ENCODE assay signal across 27 cellular contexts in the genomic region with DNA sequence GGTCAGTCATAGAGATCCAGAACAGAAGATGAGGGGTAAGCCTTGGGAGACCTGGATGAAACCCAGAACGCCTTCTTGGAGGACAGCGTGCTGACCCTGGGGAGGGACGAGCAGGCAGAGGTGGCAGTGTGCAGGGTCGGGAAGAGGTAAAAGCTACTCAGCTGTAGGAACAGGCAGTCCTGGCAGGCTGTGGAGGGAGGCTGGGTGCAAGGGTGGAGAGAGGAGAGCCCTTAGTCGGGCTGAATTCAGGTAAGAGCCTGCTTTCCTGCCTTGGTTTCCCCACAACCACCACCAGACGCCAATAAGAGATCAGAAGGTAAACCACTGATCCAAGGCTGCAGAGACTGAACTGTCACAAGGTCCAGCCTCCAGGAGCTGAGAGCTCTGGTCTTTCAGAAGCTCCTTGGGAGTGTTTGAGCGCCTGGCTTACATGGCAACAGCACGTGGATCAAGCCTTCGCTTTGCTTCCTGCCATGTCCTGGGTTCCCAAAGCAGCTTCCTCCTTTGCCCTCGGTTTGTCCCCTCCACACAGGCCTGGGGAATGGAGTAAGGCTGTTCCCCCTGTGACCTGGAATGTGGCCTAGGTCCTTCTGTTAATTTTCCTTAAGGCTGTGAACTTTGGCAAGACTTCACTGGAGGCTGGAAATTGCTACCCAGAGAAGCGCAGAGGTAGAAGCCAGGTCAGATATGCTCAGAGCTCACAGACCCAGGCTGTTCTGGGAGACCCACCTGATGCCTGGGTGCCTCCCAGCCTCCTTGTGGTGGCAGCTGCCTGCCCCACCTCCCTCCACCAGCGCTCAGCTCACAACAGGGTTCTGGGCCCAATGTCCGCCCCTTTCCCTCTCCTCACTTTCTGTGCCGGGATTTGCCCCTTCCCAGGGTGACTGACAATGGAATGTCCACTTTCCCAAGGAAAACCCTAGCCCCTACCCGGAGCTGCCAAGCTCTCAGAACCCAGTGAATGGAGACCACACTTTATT. TPM values are rescaled to one million over a fixed set of nuclear protein-coding genes. Genes with fewer than 3 reads are reported as not detected.
A peak's percentile ranks its signal among the peaks of the same experiment; 100 is the strongest.
DNase-seq lines count a peak whose midpoint lies in the region; ATAC-seq, FAIRE-seq and TF ChIP-seq lines count a peak whose summit lies in the region.
"Had no signal": no experiment of that assay in that cellular context is flagged by ENCODE, and none has a peak within 500 bp of the region (broad histone marks: within the 10 kb centered on the region; RNA-seq: fewer than 3 reads in every experiment).

No MANE protein-coding gene starts in this region.

- H3K4me2 ChIP-seq in astrocyte (ENCODE audit: low read length) (no peak overlapping the region), mesendoderm (ENCODE audit: low read length) (no peak overlapping the region)
- H3K4me2 ChIP-seq: hepatocyte had no signal

- TF ChIP-seq CTCF in astrocyte (IDR thresholded peaks at IDR 0.05; ENCODE audit: insufficient read depth, low read depth, low read length): no peak
- TF ChIP-seq CTCF in mesothelial cell of epicardium (IDR thresholded peaks at IDR 0.05; ENCODE audit: unreplicated experiment): no peak

- no peaks in the 10 kb centered on the region for H3K79me1 ChIP-seq in mesendoderm (ENCODE audit: low read length)

- no peak overlapping the region for H4K5ac ChIP-seq in mesendoderm (ENCODE audit: low read length)

- no CpG with 5 or more reads among the region's 15 CpGs for WGBS in mesendoderm (ENCODE audit: extremely low coverage, insufficient coverage, low lambda C conversion rate)

- H3K56ac ChIP-seq in mesendoderm (ENCODE audit: low read length): no peak overlapping the region

- H3K9me3 ChIP-seq in astrocyte (ENCODE audit: insufficient read depth, low read depth, low read length): no peaks in the 10 kb centered on the region
- H3K9me3 ChIP-seq: gastroesophageal sphincter had no signal

- no peak overlapping the region for H2BK5ac ChIP-seq in mesendoderm (ENCODE audit: low read length)

- H3K4me3 ChIP-seq in astrocyte (ENCODE audit: insufficient read depth, low read depth, low read length) (no peak overlapping the region), mesendoderm (ENCODE audit: low read length) (no peak overlapping the region)
- H3K4me3 ChIP-seq: gastroesophageal sphincter, hepatocyte had no signal

- no peak overlapping the region for H3K4ac ChIP-seq in mesendoderm (ENCODE audit: low read depth, low read length)

- ATAC-seq in Right ventricle myocardium inferior (no peak), left ventricle myocardium superior (no peak), HG02642 (IDR thresholded peaks at IDR 0.05; ENCODE audit: poor library complexity, unreplicated experiment) (no peak)
- ATAC-seq: gastroesophageal sphincter, sciatic nerve had no signal

- FAIRE-seq in astrocyte (lab: Jason Lieb, UNC): no peak

- peaks cover 15% of the 10 kb centered on the region for H3K4me1 ChIP-seq in astrocyte (ENCODE audit: insufficient read depth, low read length)
- no peaks in the 10 kb centered on the region for H3K4me1 ChIP-seq in mesendoderm (ENCODE audit: control insufficient read depth, low read depth, low read length)

- no peak overlapping the region for H2BK120ac ChIP-seq in mesendoderm (ENCODE audit: low read depth, low read length)

- H3K27ac Mint-ChIP-seq in astrocyte (ENCODE audit: unreplicated experiment): peak overlapping the region; percentile 63
- peak overlapping the region; percentile 50 for H3K27ac Mint-ChIP-seq in mesothelial cell of epicardium
- H3K27ac Mint-ChIP-seq: activated CD4-positive, alpha-beta memory T cell treated with anti-CD3 and anti-CD28 coated beads, Interleukin-2, amount 10 ng/mL, durations not matched to agents 7 days and 5 days; activated T-helper 1 cell treated with anti-CD3 and anti-CD28 coated beads, Interleukin-12 subunit alpha, Interleukin-12 subunit beta, Interleukin-2, Interleukin-4 antibody, amounts not matched to agents 30 ng/mL and 10 ng/mL and 1 ng/mL, durations not matched to agents 14 hours and 24 hours and 36 hours; CD4-positive, CD25-positive, alpha-beta regulatory T cell; nephron progenitor cell; T-helper 2 cell treated with Interferon-gamma antibody and Interleukin-4, amounts not matched to agents 5 μg/mL and 100 μg/mL, for 36 hours; type B pancreatic cell had no signal

- no peak overlapping the region for H2AK5ac ChIP-seq in mesendoderm (ENCODE audit: low read length)

- intact Hi-C loops in Right ventricle myocardium inferior (cut with DNase I): loop anchor here (5.0 kb wide), 1 partner anchor 209 kb away; no protein-coding TSS in a partner anchor
- intact Hi-C loops in left ventricle myocardium superior (cut with micrococcal nuclease): no loop called here

- H4K20me1 ChIP-seq in astrocyte (ENCODE audit: insufficient read depth, low read length): peaks cover 38% of the 10 kb centered on the region

- H3K27me3 Mint-ChIP-seq in astrocyte (ENCODE audit: low read depth, unreplicated experiment): no peaks in the 10 kb centered on the region
- no peaks in the 10 kb centered on the region for H3K27me3 Mint-ChIP-seq in mesothelial cell of epicardium (ENCODE audit: low read depth)
- H3K27me3 Mint-ChIP-seq: activated CD4-positive, alpha-beta memory T cell treated with anti-CD3 and anti-CD28 coated beads, Interleukin-2, amount 10 ng/mL, durations not matched to agents 7 days and 5 days; CD4-positive, CD25-positive, alpha-beta regulatory T cell; type B pancreatic cell had no signal

- no peak overlapping the region for H3K9ac ChIP-seq in astrocyte (ENCODE audit: low read length)
- H3K9ac ChIP-seq in mesendoderm (ENCODE audit: low read length): no peak overlapping the region

- H3K18ac ChIP-seq in mesendoderm (ENCODE audit: low read length): no peak overlapping the region

- H3K4me3 Mint-ChIP-seq in astrocyte (ENCODE audit: unreplicated experiment): no peak overlapping the region
- no peak overlapping the region for H3K4me3 Mint-ChIP-seq in mesothelial cell of epicardium
- H3K4me3 Mint-ChIP-seq: activated CD4-positive, alpha-beta memory T cell treated with anti-CD3 and anti-CD28 coated beads, Interleukin-2, amount 10 ng/mL, durations not matched to agents 7 days and 5 days; activated T-helper 1 cell treated with anti-CD3 and anti-CD28 coated beads, Interleukin-12 subunit alpha, Interleukin-12 subunit beta, Interleukin-2, Interleukin-4 antibody, amounts not matched to agents 30 ng/mL and 10 ng/mL and 1 ng/mL, durations not matched to agents 14 hours and 24 hours and 36 hours; nephron progenitor cell; T-helper 2 cell treated with Interferon-gamma antibody and Interleukin-4, amounts not matched to agents 5 μg/mL and 100 μg/mL, for 36 hours; type B pancreatic cell had no signal

- no peak overlapping the region for H2BK15ac ChIP-seq in mesendoderm (replicated peaks; ENCODE audit: low read depth)

- H3K9me3 Mint-ChIP-seq in astrocyte (ENCODE audit: unreplicated experiment) (no peaks in the 10 kb centered on the region), mesothelial cell of epicardium (no peaks in the 10 kb centered on the region)
- H3K9me3 Mint-ChIP-seq: activated CD4-positive, alpha-beta memory T cell treated with anti-CD3 and anti-CD28 coated beads, Interleukin-2, amount 10 ng/mL, durations not matched to agents 7 days and 5 days; activated T-helper 1 cell treated with anti-CD3 and anti-CD28 coated beads, Interleukin-12 subunit alpha, Interleukin-12 subunit beta, Interleukin-2, Interleukin-4 antibody, amounts not matched to agents 30 ng/mL and 10 ng/mL and 1 ng/mL, durations not matched to agents 14 hours and 24 hours and 36 hours; CD4-positive, CD25-positive, alpha-beta regulatory T cell; nephron progenitor cell; T-helper 2 cell treated with Interferon-gamma antibody and Interleukin-4, amounts not matched to agents 5 μg/mL and 100 μg/mL, for 36 hours; type B pancreatic cell had no signal

- H3K27me3 ChIP-seq in astrocyte (ENCODE audit: insufficient read depth, low read length) (no peaks in the 10 kb centered on the region), mesendoderm (ENCODE audit: insufficient read depth, low read length, poor library complexity) (no peaks in the 10 kb centered on the region)
- H3K27me3 ChIP-seq: gastroesophageal sphincter, hepatocyte had no signal

- H3K36me3 ChIP-seq in astrocyte (ENCODE audit: insufficient read depth, low read length): peaks cover 30% of the 10 kb centered on the region
- H3K36me3 ChIP-seq in mesendoderm (ENCODE audit: control insufficient read depth, insufficient read depth, low read length): no peaks in the 10 kb centered on the region

- H4K8ac ChIP-seq in mesendoderm (ENCODE audit: low read depth, low read length): no peak overlapping the region

- no peak overlapping the region for H2AFZ ChIP-seq in astrocyte (ENCODE audit: low read depth, low read length)
- H2AFZ ChIP-seq: hepatocyte had no signal

- H3K36me3 Mint-ChIP-seq in astrocyte (ENCODE audit: low read depth, unreplicated experiment) (peaks cover 7% of the 10 kb centered on the region), mesothelial cell of epicardium (peaks cover 6% of the 10 kb centered on the region)
- H3K36me3 Mint-ChIP-seq: CD4-positive, CD25-positive, alpha-beta regulatory T cell; type B pancreatic cell had no signal

- no peak overlapping the region for H3K27ac ChIP-seq in astrocyte (ENCODE audit: low read depth, low read length)
- no peak overlapping the region for H3K27ac ChIP-seq in mesendoderm (ENCODE audit: low read depth, low read length)
- H3K27ac ChIP-seq: gastroesophageal sphincter, hepatocyte had no signal

- H3K4me1 Mint-ChIP-seq in astrocyte (ENCODE audit: low read depth, unreplicated experiment) (peaks cover 7% of the 10 kb centered on the region), mesothelial cell of epicardium (peaks cover 12% of the 10 kb centered on the region)

- H3K79me2 ChIP-seq in astrocyte (ENCODE audit: insufficient read depth, low read length): peaks cover 16% of the 10 kb centered on the region
- H3K79me2 ChIP-seq in mesendoderm (ENCODE audit: control insufficient read depth, insufficient read depth, low read length): no peaks in the 10 kb centered on the region

- peak; percentile 33 for DNase-seq in Right ventricle myocardium inferior (ENCODE audit: missing footprints)
- DNase-seq in left ventricle myocardium superior: no peak
- no peak for DNase-seq in astrocyte (ENCODE audit: low read depth)
- no peak for DNase-seq in mesothelial cell of epicardium (ENCODE audit: low spot score in 2 of 2, unreplicated experiment in 2 of 2)
- no peak for DNase-seq in stimulated activated CD4-positive, alpha-beta T cell treated with anti-CD3 and anti-CD28 coated beads, Interleukin-1b, Interleukin-23, amount 100 ng/mL, for 48 hours
- DNase-seq in SIG-M5 treated with dmso at 0.1 percent for 504 hours (lab: John Stamatoyannopoulos, UW; ENCODE audit: unreplicated experiment): no peak
- no peak for DNase-seq in mesendoderm
- DNase-seq: activated CD4-positive, alpha-beta memory T cell treated with anti-CD3 and anti-CD28 coated beads, Interleukin-2, amount 10 ng/mL, durations not matched to agents 7 days and 5 days; activated CD4-positive, alpha-beta T cell treated with anti-CD3 and anti-CD28 coated beads for 1 hour; activated CD8-positive, alpha-beta memory T cell treated with anti-CD3 and anti-CD28 coated beads, Interleukin-2, amount 50 U/mL, for 48 hours; activated naive CD4-positive, alpha-beta T cell treated with Interleukin-2 at 50 U/mL for 16 hours; CD4-positive, CD25-positive, alpha-beta regulatory T cell; cerebellar nuclear complex; NCI-H1092 treated with DMSO at 0.1 percent for 48 hours; NCI-H1694 treated with DMSO at 0.1 percent for 48 hours; nephron progenitor cell; stimulated activated CD4-positive, alpha-beta T cell treated with anti-CD3 and anti-CD28 coated beads, Interleukin-12 subunit alpha, Interleukin-12 subunit beta, amount 100 ng/mL, for 4 hours; stimulated activated CD4-positive, alpha-beta T cell treated with anti-CD3 and anti-CD28 coated beads, Interleukin-4, amount 100 ng/mL, for 4 hours; substantia nigra had no signal

- no peak overlapping the region for H3K23ac ChIP-seq in mesendoderm (ENCODE audit: low read length)

RNA-seq across cellular contexts. Expression of a gene that starts 3.9 kb away (rescaled TPM):
- total RNA-seq in Right ventricle myocardium inferior (260 TPM), left ventricle myocardium superior (277 TPM), astrocyte (25.8 and 26.8 TPM in 2 replicates), mesothelial cell of epicardium (44.6 to 46.0 TPM (median 45.4 TPM) in 3 replicates)
- polyA plus RNA-seq in mesendoderm (2013, experiment 1 of 2): 10.1 TPM
- polyA plus RNA-seq in mesendoderm (2013, experiment 2 of 2): 11.8 TPM

RNA-seq across cellular contexts. Expression of a gene that starts 35.4 kb away (rescaled TPM):
- total RNA-seq in Right ventricle myocardium inferior (16.4 TPM), left ventricle myocardium superior (16.5 TPM), astrocyte (319 and 373 TPM in 2 replicates), mesothelial cell of epicardium (133 to 149 TPM (median 143 TPM) in 3 replicates)
- polyA plus RNA-seq in mesendoderm (2013, experiment 1 of 2): 13.0 TPM
- polyA plus RNA-seq in mesendoderm (2013, experiment 2 of 2): 13.2 TPM

RNA-seq across cellular contexts. Expression of a gene that starts 38.7 kb away (rescaled TPM):
- total RNA-seq in Right ventricle myocardium inferior (1.7 TPM), left ventricle myocardium superior (1.2 TPM), astrocyte (9.7 and 10.8 TPM in 2 replicates), mesothelial cell of epicardium (17.3 to 20.0 TPM (median 19.4 TPM) in 3 replicates)
- polyA plus RNA-seq in mesendoderm (2013, experiment 1 of 2): 1.2 TPM
- polyA plus RNA-seq in mesendoderm (2013, experiment 2 of 2): 1.1 TPM
- total RNA-seq: NCI-H460 had no signal

RNA-seq across cellular contexts. Expression of a gene that starts 59.2 kb away (rescaled TPM):
- total RNA-seq in Right ventricle myocardium inferior (38.4 TPM), left ventricle myocardium superior (37.6 TPM), astrocyte (73.6 and 75.9 TPM in 2 replicates), mesothelial cell of epicardium (56.4 to 58.6 TPM (median 56.6 TPM) in 3 replicates)
- 2.9 TPM for polyA plus RNA-seq in mesendoderm (2013, experiment 1 of 2)
- 2.9 TPM for polyA plus RNA-seq in mesendoderm (2013, experiment 2 of 2)
